Comparison of ENCODE assay signal across 8 cellular contexts in genomic region chr19:4172861-4173473, GRCh38. TPM values are rescaled to one million over a fixed set of nuclear protein-coding genes. Genes with fewer than 3 reads are reported as not detected.
DNase-seq lines count a peak whose midpoint lies in the region; TF ChIP-seq lines count a peak whose summit lies in the region.

No MANE protein-coding gene starts in this region.

- H3K4me1 ChIP-seq in BE2C = no peaks in the 10 kb centered on the region
- no peaks in the 10 kb centered on the region for H3K4me1 ChIP-seq in testis

- H3K27me3 Mint-ChIP-seq in activated CD4-positive, alpha-beta T cell treated with anti-CD3 and anti-CD28 coated beads, Interleukin-2, amount 10 ng/mL, durations not matched to agents 24 days and 14 days = peaks cover 3% of the 10 kb centered on the region
- H3K27me3 Mint-ChIP-seq in nephron progenitor cell (ENCODE audit: low read depth, poor library complexity) = peaks cover 51% of the 10 kb centered on the region

- H3K27ac Mint-ChIP-seq in activated CD4-positive, alpha-beta T cell treated with anti-CD3 and anti-CD28 coated beads, Interleukin-2, amount 10 ng/mL, durations not matched to agents 24 days and 14 days = no peak overlapping the region
- H3K27ac Mint-ChIP-seq in nephron progenitor cell = no peak overlapping the region

- no peak overlapping the region for H3K4me3 Mint-ChIP-seq in activated CD4-positive, alpha-beta T cell treated with anti-CD3 and anti-CD28 coated beads, Interleukin-2, amount 10 ng/mL, durations not matched to agents 24 days and 14 days
- H3K4me3 Mint-ChIP-seq in nephron progenitor cell = no peak overlapping the region

- WGBS in testis, 2 donors = 3 to 16% methylated on average over 17 to 42 of the region's 45 CpGs

- H3K27me3 ChIP-seq in BE2C = peaks cover 18% of the 10 kb centered on the region
- peaks cover 8% of the 10 kb centered on the region; the same call in 1 of the 2 replicates for H3K27me3 ChIP-seq in MG63
- no peaks in the 10 kb centered on the region for H3K27me3 ChIP-seq in testis

- H3K27ac ChIP-seq in testis = no peak overlapping the region

- no peaks in the 10 kb centered on the region for H3K36me3 ChIP-seq in BE2C
- no peaks in the 10 kb centered on the region for H3K36me3 ChIP-seq in MG63
- H3K36me3 ChIP-seq in testis (ENCODE audit: low read depth, missing control alignments) = no peaks in the 10 kb centered on the region

- no peak for TF ChIP-seq POLR2A in testis (IDR thresholded peaks at IDR 0.05)

- intact Hi-C loops in activated CD4-positive, alpha-beta T cell treated with anti-CD3 and anti-CD28 coated beads, Interleukin-2, amount 10 ng/mL, durations not matched to agents 24 days and 14 days (cut with micrococcal nuclease) = no loop called here
- intact Hi-C loops in testis (cut with DNase I; ENCODE audit: low total_unique reads) = no loop called here

- H3K4me3 ChIP-seq in BE2C (ENCODE audit: low read depth, low read length) (peak overlapping the region; percentile 25), MG63 (no peak overlapping the region), testis (no peak overlapping the region)

- H3K36me3 Mint-ChIP-seq in activated CD4-positive, alpha-beta T cell treated with anti-CD3 and anti-CD28 coated beads, Interleukin-2, amount 10 ng/mL, durations not matched to agents 24 days and 14 days (ENCODE audit: low read depth) = peaks cover 7% of the 10 kb centered on the region
- no peaks in the 10 kb centered on the region for H3K36me3 Mint-ChIP-seq in nephron progenitor cell (ENCODE audit: low read depth)

- H3K9me3 ChIP-seq in BE2C (no peaks in the 10 kb centered on the region), MG63 (no peaks in the 10 kb centered on the region), testis (no peaks in the 10 kb centered on the region)

- H3K9me3 Mint-ChIP-seq in activated CD4-positive, alpha-beta T cell treated with anti-CD3 and anti-CD28 coated beads, Interleukin-2, amount 10 ng/mL, durations not matched to agents 24 days and 14 days = no peaks in the 10 kb centered on the region
- H3K9me3 Mint-ChIP-seq in nephron progenitor cell = no peaks in the 10 kb centered on the region

- no peaks in the 10 kb centered on the region for H3K4me1 Mint-ChIP-seq in activated CD4-positive, alpha-beta T cell treated with anti-CD3 and anti-CD28 coated beads, Interleukin-2, amount 10 ng/mL, durations not matched to agents 24 days and 14 days
- no peaks in the 10 kb centered on the region for H3K4me1 Mint-ChIP-seq in nephron progenitor cell

- DNase-seq in BE2C (peak; percentile 52), MG63 (peak; percentile 48), nephron progenitor cell (peak; percentile 98), testis (peak; percentile 63), NCI-H146 (lab: John Stamatoyannopoulos, UW) (no peak), NCI-H526 treated with DMSO at 0.1 percent for 48 hours (lab: John Stamatoyannopoulos, UW) (no peak)
- DNase-seq in activated CD4-positive, alpha-beta T cell treated with anti-CD3 and anti-CD28 coated beads, Interleukin-2, amount 10 ng/mL, durations not matched to agents 24 days and 14 days = peak; percentile 95
- peak; percentile 50 for DNase-seq in effector CD8-positive, alpha-beta T cell (lab: John Stamatoyannopoulos, UW)

- TF ChIP-seq CTCF in BE2C (IDR thresholded peaks at IDR 0.05; ENCODE audit: low read depth, low read length) = no peak
- TF ChIP-seq CTCF in nephron progenitor cell (IDR thresholded peaks at IDR 0.05) = no peak
- TF ChIP-seq CTCF in testis (IDR thresholded peaks at IDR 0.05) = no peak

RNA-seq across cellular contexts. Expression of gene SIRT6, which starts 9.4 kb away (rescaled TPM):
- 122 TPM for polyA plus RNA-seq in BE2C (2012; ENCODE audit: insufficient read depth, insufficient read length, low read depth)
- total RNA-seq in MG63 (2014; rRNA removed; shearing (Covaris generic); ENCODE audit: low replicate concordance) = 2.3 and 7.7 TPM in 2 replicates
- total RNA-seq in activated CD4-positive, alpha-beta T cell treated with anti-CD3 and anti-CD28 coated beads, Interleukin-2, amount 10 ng/mL, durations not matched to agents 24 days and 14 days = 39.8 and 48.0 TPM in 2 replicates
- 10 to 100 TPM; 22.0 to 29.2 TPM for total RNA-seq in testis
- polyA plus RNA-seq in testis (ENCODE audit: insufficient read depth, low read depth, low replicate concordance) = 14.7 TPM

RNA-seq across cellular contexts. Expression of gene ANKRD24, which starts 9.5 kb away (rescaled TPM):
- 0.40 TPM for polyA plus RNA-seq in BE2C (2012; ENCODE audit: insufficient read depth, insufficient read length, low read depth)
- 0.13 TPM in 1 of 2 replicates, not detected in the other for total RNA-seq in MG63 (2014; rRNA removed; shearing (Covaris generic); ENCODE audit: low replicate concordance)
- 0.50 and 0.72 TPM in 2 replicates for total RNA-seq in activated CD4-positive, alpha-beta T cell treated with anti-CD3 and anti-CD28 coated beads, Interleukin-2, amount 10 ng/mL, durations not matched to agents 24 days and 14 days
- 10 to 100 TPM; 20.4 to 21.1 TPM for total RNA-seq in testis
- 16.5 TPM for polyA plus RNA-seq in testis (ENCODE audit: insufficient read depth, low read depth, low replicate concordance)

RNA-seq across cellular contexts. Expression of gene CREB3L3, which starts 19.5 kb away (rescaled TPM):
- polyA plus RNA-seq in BE2C (2012; ENCODE audit: insufficient read depth, insufficient read length, low read depth) = not detected
- total RNA-seq in MG63 (2014; rRNA removed; shearing (Covaris generic); ENCODE audit: low replicate concordance) = not detected in 2 replicates
- total RNA-seq in activated CD4-positive, alpha-beta T cell treated with anti-CD3 and anti-CD28 coated beads, Interleukin-2, amount 10 ng/mL, durations not matched to agents 24 days and 14 days = 0.12 TPM in 1 of 2 replicates, not detected in the other
- under 1 TPM; 0.56 to 0.63 TPM for total RNA-seq in testis
- polyA plus RNA-seq in testis (ENCODE audit: insufficient read depth, low read depth, low replicate concordance) = 0.36 TPM

RNA-seq across cellular contexts. Expression of gene MAP2K2, which starts 49.0 kb away (rescaled TPM):
- 120 TPM for polyA plus RNA-seq in BE2C (2012; ENCODE audit: insufficient read depth, insufficient read length, low read depth)
- total RNA-seq in MG63 (2014; rRNA removed; shearing (Covaris generic); ENCODE audit: low replicate concordance) = 115 and 216 TPM in 2 replicates
- total RNA-seq in activated CD4-positive, alpha-beta T cell treated with anti-CD3 and anti-CD28 coated beads, Interleukin-2, amount 10 ng/mL, durations not matched to agents 24 days and 14 days = 125 and 135 TPM in 2 replicates
- 100 to 1,000 TPM; 181 to 225 TPM for total RNA-seq in testis
- 241 TPM for polyA plus RNA-seq in testis (ENCODE audit: insufficient read depth, low read depth, low replicate concordance)

RNA-seq across cellular contexts. Expression of gene EBI3, which starts 56.4 kb away (rescaled TPM):
- polyA plus RNA-seq in BE2C (2012; ENCODE audit: insufficient read depth, insufficient read length, low read depth) = not detected
- total RNA-seq in MG63 (2014; rRNA removed; shearing (Covaris generic); ENCODE audit: low replicate concordance) = not detected in 2 replicates
- total RNA-seq in activated CD4-positive, alpha-beta T cell treated with anti-CD3 and anti-CD28 coated beads, Interleukin-2, amount 10 ng/mL, durations not matched to agents 24 days and 14 days = 44.0 and 45.0 TPM in 2 replicates
- total RNA-seq in testis = 1 to 10 TPM; 1.3 to 8.4 TPM
- polyA plus RNA-seq in testis (ENCODE audit: insufficient read depth, low read depth, low replicate concordance) = 1.9 TPM

Comparison
In these comparisons a context has a peak if more than half of its experiments do, and no peak if none do; other contexts are left out.
1. DNase-seq: peak in BE2C (single experiment), MG63 (single experiment), activated CD4-positive, alpha-beta T cell treated with anti-CD3 and anti-CD28 coated beads, Interleukin-2, amount 10 ng/mL, durations not matched to agents 24 days and 14 days (single experiment), effector CD8-positive, alpha-beta T cell (single experiment), nephron progenitor cell (single experiment) and testis (single experiment); none in NCI-H146 (single experiment) and NCI-H526 treated with DMSO at 0.1 percent for 48 hours (single experiment).
2. RNA of gene ANKRD24, which starts 9.5 kb away (total RNA-seq): 20.4 to 21.1 TPM in testis; 0.50 to 0.72 TPM in activated CD4-positive, alpha-beta T cell treated with anti-CD3 and anti-CD28 coated beads, Interleukin-2, amount 10 ng/mL, durations not matched to agents 24 days and 14 days and 0.13 TPM in MG63; every median in the first group is over 10 times any median in the second.